Comparison of ENCODE assay signal across 21 cellular contexts in genomic region chr10:121873236-121873635, GRCh38. TPM values are rescaled to one million over a fixed set of nuclear protein-coding genes. Genes with fewer than 3 reads are reported as not detected.
DNase-seq lines count a peak whose midpoint lies in the region; ATAC-seq, FAIRE-seq and TF ChIP-seq lines count a peak whose summit lies in the region.
"Had no signal": no experiment of that assay in that cellular context is flagged by ENCODE, and none has a peak within 500 bp of the region (broad histone marks: within the 10 kb centered on the region; RNA-seq: fewer than 3 reads in every experiment).

No MANE protein-coding gene starts in this region.

- H3K4me1 ChIP-seq in A673 (ENCODE audit: insufficient read depth, low read length, poor library complexity, severe bottlenecking) (peaks cover 7% of the 10 kb centered on the region), lower lobe of right lung (no peaks in the 10 kb centered on the region)
- H3K4me1 ChIP-seq: BLaER1 had no signal

- no peak for FAIRE-seq in bronchial epithelial cell (lab: Jason Lieb, UNC)
- FAIRE-seq: GM12878, GM18507, H54 had no signal

- DNase-seq in A673 (ENCODE audit: low spot score), result peak; percentile 49
- peak; percentile 18 for DNase-seq in LHCN-M2 (ENCODE audit: low read depth)
- DNase-seq in bronchial epithelial cell (ENCODE audit: low read depth), result peak; percentile 18
- peak; percentile 3 for DNase-seq in glomerular visceral epithelial cell (ENCODE audit: extremely low spot score)
- DNase-seq in NCI-H510A (lab: John Stamatoyannopoulos, UW), result no peak
- no peak for DNase-seq in lower lobe of right lung
- no peak for DNase-seq in NCI-H2171 treated with DMSO at 0.1 percent for 48 hours (lab: John Stamatoyannopoulos, UW)
- DNase-seq: DND-41; GDM1; Karpas-422; NCI-H1105 treated with DMSO at 0.1 percent for 48 hours; NCI-H1694 treated with DMSO at 0.1 percent for 48 hours; NCI-H2107; NCI-H69; NK-92 treated with Interleukin-12 subunit alpha and Interleukin-12 subunit beta, amount 100 ng/mL, for 24 hours; SHP77 treated with DMSO at 0.1 percent for 48 hours had no signal

- no TSS peak for BruUV-seq in A673 (replicated peaks; lab: Mats Ljungman, UMichigan)

- POLR2A ChIA-PET in A673 (lab: Charles Lee; ENCODE audit: low non-redundant PET), result no interaction called here

- H3K9me3 ChIP-seq in A673 (ENCODE audit: low read depth, low read length, poor library complexity, severe bottlenecking) (no peaks in the 10 kb centered on the region), lower lobe of right lung (no peaks in the 10 kb centered on the region)
- H3K9me3 ChIP-seq: BLaER1 had no signal

- H3K27ac ChIP-seq in A673 (ENCODE audit: low read depth, low read length, poor library complexity, severe bottlenecking), result no peak overlapping the region
- no peak overlapping the region for H3K27ac ChIP-seq in lower lobe of right lung
- H3K27ac ChIP-seq: BLaER1 had no signal

- no peak overlapping the region for H3K4me3 ChIP-seq in A673 (ENCODE audit: low read depth, low read length, poor library complexity, severe bottlenecking)
- no peak overlapping the region for H3K4me3 ChIP-seq in bronchial epithelial cell (ENCODE audit: low read depth, low read length)
- H3K4me3 ChIP-seq in lower lobe of right lung, result no peak overlapping the region
- H3K4me3 ChIP-seq: BLaER1, GM12878 had no signal

- intact Hi-C loops in A673 (cut with micrococcal nuclease; ENCODE audit: unreplicated experiment), result no loop called here
- intact Hi-C loops in lower lobe of right lung (cut with DNase I), result no loop called here

- TF ChIP-seq CTCF in A673 (conservative IDR thresholded peaks at IDR 0.05; ENCODE audit: low read depth, low read length) (no peak), bronchial epithelial cell (IDR thresholded peaks at IDR 0.05; ENCODE audit: insufficient read depth, low read length, severe bottlenecking) (no peak), lower lobe of right lung (IDR thresholded peaks at IDR 0.05) (no peak)

- H3K36me3 ChIP-seq in A673 (ENCODE audit: insufficient read depth, low read length, poor library complexity, severe bottlenecking) (no peaks in the 10 kb centered on the region), bronchial epithelial cell (ENCODE audit: control insufficient read depth, insufficient read depth, low read length) (peaks cover 3% of the 10 kb centered on the region), lower lobe of right lung (peaks cover 23% of the 10 kb centered on the region)

- H3K27me3 ChIP-seq in A673 (replicated peaks; ENCODE audit: insufficient read depth, low read depth, low read length, poor library complexity), result no peaks in the 10 kb centered on the region
- H3K27me3 ChIP-seq in bronchial epithelial cell (ENCODE audit: control insufficient read depth, insufficient read depth, low read length), result no peaks in the 10 kb centered on the region
- H3K27me3 ChIP-seq in lower lobe of right lung (ENCODE audit: low read depth), result no peaks in the 10 kb centered on the region
- H3K27me3 ChIP-seq: BLaER1 had no signal

- ATAC-seq in GM19452 (IDR thresholded peaks at IDR 0.05; ENCODE audit: unreplicated experiment), result no peak
- no peak for ATAC-seq in lower lobe of right lung
- ATAC-seq: GM12878 had no signal

- CTCF ChIA-PET in A673 (lab: Charles Lee), result interaction anchor here (0.6 kb wide), 1 partner anchor 92 kb away, joined by 3 read pairs; no protein-coding TSS in a partner anchor

RNA-seq across cellular contexts. Expression of gene ATE1, which starts 54.6 kb away (rescaled TPM):
- total RNA-seq in A673 (2021) (27.0 and 30.9 TPM in 2 replicates), LHCN-M2 (2014; rRNA removed) (21.1 and 27.1 TPM in 2 replicates), bronchial epithelial cell (17.9 and 22.5 TPM in 2 replicates), lower lobe of right lung (26.0 TPM)
- polyA plus RNA-seq in LHCN-M2 (2012), result 5.2 TPM

Comparison
In these comparisons a context has a peak if more than half of its experiments do, and no peak if none do; other contexts are left out.
1. DNase-seq: peak in A673 (single experiment), LHCN-M2 (single experiment), bronchial epithelial cell (single experiment) and glomerular visceral epithelial cell (single experiment); none in NCI-H510A (single experiment), lower lobe of right lung (single experiment) and NCI-H2171 treated with DMSO at 0.1 percent for 48 hours (single experiment).